13 cellular contexts compared by ENCODE assay signal in the genomic region with DNA sequence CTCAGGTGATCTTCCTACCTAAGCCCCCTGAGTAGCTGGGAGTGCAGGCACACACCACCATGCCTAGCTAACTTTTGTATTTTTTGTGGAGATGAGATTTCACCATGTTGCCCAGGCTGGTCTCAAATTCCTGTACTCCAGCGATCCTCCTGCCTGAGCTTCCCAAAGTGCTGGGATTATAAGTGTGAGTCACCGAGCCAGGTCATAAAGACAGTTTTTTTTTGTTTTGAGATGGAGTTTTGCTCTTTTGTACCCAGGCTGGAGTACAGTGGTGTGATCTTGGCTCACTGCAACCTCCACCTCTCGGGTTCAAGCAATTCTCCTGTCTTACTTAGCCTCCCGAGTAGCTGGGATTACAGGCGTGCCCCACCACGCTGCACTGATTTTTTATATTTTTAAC. TPM values are rescaled to one million over a fixed set of nuclear protein-coding genes. Genes with fewer than 3 reads are reported as not detected.
DNase-seq lines count a peak whose midpoint lies in the region; ATAC-seq and TF ChIP-seq lines count a peak whose summit lies in the region.
"Had no signal": no experiment of that assay in that cellular context is flagged by ENCODE, and none has a peak within 500 bp of the region (broad histone marks: within the 10 kb centered on the region; RNA-seq: fewer than 3 reads in every experiment).

No MANE protein-coding gene starts in this region.

- no peak overlapping the region for H2BK5ac ChIP-seq in mesenchymal stem cell (ENCODE audit: low read depth, low read length, poor library complexity, severe bottlenecking)

- peaks cover 31% of the 10 kb centered on the region for H4K20me1 ChIP-seq in BLaER1

- H3K4me2 ChIP-seq in BLaER1 (peak overlapping the region; percentile 63; the same call in 1 of the 2 replicates), mesenchymal stem cell (ENCODE audit: low read length, poor library complexity, severe bottlenecking) (no peak overlapping the region)

- H3K27me3 Mint-ChIP-seq in chondrocyte (ENCODE audit: low read depth) = no peaks in the 10 kb centered on the region
- H3K27me3 Mint-ChIP-seq: naive B cell; stimulated activated naive CD8-positive, alpha-beta T cell treated with anti-CD3 and anti-CD28 coated beads, Interleukin-15, Interleukin-2, amounts not matched to agents 100 ng/mL and 50 ng/mL, for 24 hours had no signal

- H3K36me3 Mint-ChIP-seq in chondrocyte (ENCODE audit: low read depth) = peaks cover 2% of the 10 kb centered on the region
- H3K36me3 Mint-ChIP-seq: naive B cell had no signal

- ATAC-seq in HG02938 (IDR thresholded peaks at IDR 0.05; ENCODE audit: unreplicated experiment) = no peak
- ATAC-seq in HG03097 (IDR thresholded peaks at IDR 0.05; ENCODE audit: low FRiP score, unreplicated experiment) = no peak

- H3K9ac ChIP-seq in BLaER1 (no peak overlapping the region), mesenchymal stem cell (ENCODE audit: low read length) (peak overlapping the region; percentile 89)

- H2AFZ ChIP-seq in mesenchymal stem cell (ENCODE audit: low read depth, low read length) = no peak overlapping the region

- no peak for TF ChIP-seq CTCF in chondrocyte (IDR thresholded peaks at IDR 0.05)

- no peak overlapping the region for H2BK12ac ChIP-seq in mesenchymal stem cell (ENCODE audit: low read length in 2 of 2)

- peaks cover 44% of the 10 kb centered on the region for H3K4me1 ChIP-seq in BLaER1
- H3K4me1 ChIP-seq in mesenchymal stem cell (ENCODE audit: control insufficient read depth, insufficient read depth, low read depth, low read length) = peaks cover 15% of the 10 kb centered on the region

- no peak overlapping the region for H2BK120ac ChIP-seq in mesenchymal stem cell (ENCODE audit: low read depth, low read length)

- H3K36me3 ChIP-seq in BLaER1 (peaks cover 26% of the 10 kb centered on the region), MG63 (peaks cover 12% of the 10 kb centered on the region), mesenchymal stem cell (ENCODE audit: control insufficient read depth in 1 of 2, insufficient read depth in 2 of 2, low read depth in 1 of 2, low read length in 2 of 2) (peaks cover 4 to 15% of the 10 kb centered on the region in 2 experiments)

- peak overlapping the region; percentile 74 for H3K27ac Mint-ChIP-seq in chondrocyte (ENCODE audit: unreplicated experiment)
- H3K27ac Mint-ChIP-seq: stimulated activated naive CD8-positive, alpha-beta T cell treated with anti-CD3 and anti-CD28 coated beads, Interleukin-15, Interleukin-2, amounts not matched to agents 100 ng/mL and 50 ng/mL, for 24 hours had no signal

- H3K4ac ChIP-seq in mesenchymal stem cell (ENCODE audit: low read depth in 1 of 2, low read length in 2 of 2) = no peak overlapping the region

- H2AK5ac ChIP-seq in mesenchymal stem cell (ENCODE audit: low read length, severe bottlenecking) = no peak overlapping the region

- H3K18ac ChIP-seq in mesenchymal stem cell (ENCODE audit: low read depth in 1 of 2, low read length in 2 of 2) = peak overlapping the region in 1 of 2 experiments; percentile 31

- WGBS in mesenchymal stem cell = 74% methylated on average over 6 of the region's 6 CpGs

- H3K27ac ChIP-seq in BLaER1 = peak overlapping the region; percentile 49; the same call in 1 of the 2 replicates
- no peak overlapping the region for H3K27ac ChIP-seq in mesenchymal stem cell (ENCODE audit: low read length, poor library complexity, severe bottlenecking)

- H3K9me3 Mint-ChIP-seq in chondrocyte (ENCODE audit: low read depth) = no peaks in the 10 kb centered on the region
- H3K9me3 Mint-ChIP-seq: naive B cell; stimulated activated naive CD8-positive, alpha-beta T cell treated with anti-CD3 and anti-CD28 coated beads, Interleukin-15, Interleukin-2, amounts not matched to agents 100 ng/mL and 50 ng/mL, for 24 hours had no signal

- no peak overlapping the region for H4K8ac ChIP-seq in mesenchymal stem cell (ENCODE audit: low read length)

- no peak overlapping the region for H3K23ac ChIP-seq in mesenchymal stem cell (ENCODE audit: low read length in 2 of 2)

- peaks cover 5% of the 10 kb centered on the region; the same call in 1 of the 2 replicates for H3K9me3 ChIP-seq in BLaER1
- H3K9me3 ChIP-seq in MG63 = no peaks in the 10 kb centered on the region
- H3K9me3 ChIP-seq in mesenchymal stem cell (ENCODE audit: control insufficient read depth, low read length) = no peaks in the 10 kb centered on the region

- no peak overlapping the region for H2BK15ac ChIP-seq in mesenchymal stem cell (ENCODE audit: low read depth, poor library complexity, severe bottlenecking)

- H3K4me3 Mint-ChIP-seq in chondrocyte (ENCODE audit: unreplicated experiment) = no peak overlapping the region
- H3K4me3 Mint-ChIP-seq: naive B cell; stimulated activated naive CD8-positive, alpha-beta T cell treated with anti-CD3 and anti-CD28 coated beads, Interleukin-15, Interleukin-2, amounts not matched to agents 100 ng/mL and 50 ng/mL, for 24 hours had no signal

- H3K4me3 ChIP-seq in BLaER1 (no peak overlapping the region), MG63 (no peak overlapping the region), mesenchymal stem cell (ENCODE audit: insufficient read depth in 1 of 2, low read depth in 1 of 2, low read length in 2 of 2) (no peak overlapping the region)

- H3K4me1 Mint-ChIP-seq in chondrocyte (ENCODE audit: low read depth) = peaks cover 23% of the 10 kb centered on the region

- no peak overlapping the region for H3K14ac ChIP-seq in mesenchymal stem cell (ENCODE audit: low read length in 2 of 2)

- H4K91ac ChIP-seq in mesenchymal stem cell (ENCODE audit: low read length) = no peak overlapping the region

- H3K27me3 ChIP-seq in BLaER1 (no peaks in the 10 kb centered on the region), MG63 (no peaks in the 10 kb centered on the region), mesenchymal stem cell (ENCODE audit: control insufficient read depth in 1 of 2, insufficient read depth in 1 of 2, low read length in 2 of 2) (no peaks in the 10 kb centered on the region)

- H3K79me1 ChIP-seq in mesenchymal stem cell (replicated peaks; ENCODE audit: low read length, poor library complexity, severe bottlenecking) = peaks cover 25% of the 10 kb centered on the region

- DNase-seq in MG63 (peak; percentile 49), chondrocyte (ENCODE audit: low spot score) (no peak), mesenchymal stem cell (peak; percentile 86), inferior parietal cortex (ENCODE audit: extremely low spot score) (no peak), NCI-H524 (lab: John Stamatoyannopoulos, UW) (no peak)
- DNase-seq: activated CD4-positive, alpha-beta T cell treated with anti-CD3 and anti-CD28 coated beads, Interleukin-2, amount 50 U/mL, for 1 hour; AML-193; naive B cell; NCI-H446 had no signal

RNA-seq across cellular contexts. Expression of gene KIF1B, which starts 42.1 kb away (rescaled TPM):
- total RNA-seq in MG63 (2014; rRNA removed; shearing (Covaris generic); ENCODE audit: low replicate concordance) = 18.1 and 25.7 TPM in 2 replicates
- 48.8 to 49.4 TPM (median 48.9 TPM) in 3 replicates for total RNA-seq in chondrocyte
- polyA plus RNA-seq in mesenchymal stem cell (2013, experiment 1 of 2) = 18.2 TPM
- polyA plus RNA-seq in mesenchymal stem cell (2013, experiment 2 of 2) = 17.6 TPM

Comparison
In these comparisons a context has a peak if more than half of its experiments do, and no peak if none do; other contexts are left out.
1. DNase-seq: peak in MG63 (single experiment) and mesenchymal stem cell (single experiment); none in chondrocyte (single experiment), inferior parietal cortex (single experiment) and NCI-H524 (0 of 2).